ENCODE assay signal across 17 cellular contexts in the genomic region with DNA sequence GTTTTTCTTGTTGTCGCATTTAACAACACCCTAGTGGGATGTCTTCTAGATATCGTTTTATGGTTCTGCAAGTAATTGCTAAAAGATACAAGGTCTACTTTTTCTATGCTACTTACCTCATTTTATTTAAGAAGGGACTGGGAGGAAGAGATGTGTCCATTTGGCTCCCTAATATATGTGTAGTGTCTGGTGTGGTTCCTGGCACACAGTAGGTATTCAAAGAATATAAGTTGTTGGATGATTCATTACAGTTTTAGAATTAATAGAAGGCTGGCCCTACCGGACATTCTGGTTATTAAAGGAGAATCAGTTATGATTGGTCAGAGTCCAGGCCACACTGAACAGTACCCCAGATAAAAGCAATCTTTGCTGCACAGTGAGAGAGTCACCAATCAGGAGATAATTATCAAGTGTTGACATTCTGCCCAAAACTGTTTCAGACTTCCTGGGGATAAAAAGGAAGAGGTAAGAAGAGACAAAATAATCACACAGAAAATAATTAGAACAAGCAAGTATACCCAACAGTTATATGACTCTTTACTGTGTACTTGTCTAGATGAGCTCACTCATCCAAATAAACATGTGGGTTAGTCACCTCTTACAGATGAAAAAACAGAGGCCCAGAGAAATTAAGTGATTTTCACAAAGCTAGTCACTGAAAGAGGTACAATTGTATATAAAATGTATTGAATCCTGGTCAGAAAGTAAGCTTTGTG. TPM values are rescaled to one million over a fixed set of nuclear protein-coding genes. Genes with fewer than 3 reads are reported as not detected.
DNase-seq lines count a peak whose midpoint lies in the region; ATAC-seq and TF ChIP-seq lines count a peak whose summit lies in the region.
"Had no signal": no experiment of that assay in that cellular context is flagged by ENCODE, and none has a peak within 500 bp of the region (broad histone marks: within the 10 kb centered on the region; RNA-seq: fewer than 3 reads in every experiment).

No MANE protein-coding gene starts in this region.

- no peak for TF ChIP-seq CTCF in HFFc6 (IDR thresholded peaks at IDR 0.05)
- TF ChIP-seq CTCF in SK-N-SH (IDR thresholded peaks at IDR 0.05), result no peak
- TF ChIP-seq CTCF in coronary artery (IDR thresholded peaks at IDR 0.05), result no peak

- H3K27ac ChIP-seq in SK-N-SH (ENCODE audit: low read depth in 2 of 2, low read length in 1 of 2), result peak overlapping the region in 1 of 2 experiments; percentile 34; a peak in 2 of 4 replicates
- peak overlapping the region; percentile 38 for H3K27ac ChIP-seq in epithelial cell of prostate
- H3K27ac ChIP-seq in coronary artery, result no peak overlapping the region
- H3K27ac ChIP-seq: body of pancreas, skin epidermis had no signal

- no peaks in the 10 kb centered on the region for H3K27me3 ChIP-seq in SK-N-SH (ENCODE audit: insufficient read depth)
- H3K27me3 ChIP-seq: body of pancreas had no signal

- H2AFZ ChIP-seq in SK-N-SH (ENCODE audit: low read depth), result no peak overlapping the region

- H3K9me3 ChIP-seq in SK-N-SH, result peaks cover 11% of the 10 kb centered on the region; the same call in 1 of the 2 replicates
- H3K9me3 ChIP-seq: body of pancreas had no signal

- TF ChIP-seq RAD21 in SK-N-SH (IDR thresholded peaks at IDR 0.05; ENCODE audit: low read length), result no peak

- no peaks in the 10 kb centered on the region; the same call in 1 of the 2 replicates for H3K27me3 Mint-ChIP-seq in HFFc6 (ENCODE audit: insufficient read depth)

- peaks cover 7% of the 10 kb centered on the region for H3K9me3 Mint-ChIP-seq in HFFc6
- peaks cover 3% of the 10 kb centered on the region for H3K9me3 Mint-ChIP-seq in stimulated activated effector memory CD8-positive, alpha-beta T cell treated with anti-CD3 and anti-CD28 coated beads, Interleukin-12 subunit alpha, Interleukin-12 subunit beta, amount 100 ng/mL, for 72 hours
- H3K9me3 Mint-ChIP-seq: activated T-helper 2 cell treated with anti-CD3 and anti-CD28 coated beads, Interferon-gamma antibody, Interleukin-2, Interleukin-4, amounts not matched to agents 10 μg/mL and 5 μg/mL and 100 μg/mL, durations not matched to agents 14 hours and 24 hours and 36 hours had no signal

- peaks cover 0 to 21% of the 10 kb centered on the region in 2 experiments for H3K36me3 ChIP-seq in SK-N-SH (replicated peaks in 1 of 2; ENCODE audit: control insufficient read depth in 1 of 2, insufficient read depth in 2 of 2, low read length in 1 of 2)

- peaks cover 58% of the 10 kb centered on the region for H3K4me1 Mint-ChIP-seq in HFFc6 (ENCODE audit: low read depth)
- peaks cover 12% of the 10 kb centered on the region for H3K4me1 Mint-ChIP-seq in stimulated activated effector memory CD8-positive, alpha-beta T cell treated with anti-CD3 and anti-CD28 coated beads, Interleukin-12 subunit alpha, Interleukin-12 subunit beta, amount 100 ng/mL, for 72 hours

- H3K4me1 ChIP-seq in SK-N-SH (ENCODE audit: control insufficient read depth in 1 of 2, insufficient read depth in 2 of 2, low read depth in 1 of 2, low read length in 1 of 2), result peaks cover 0 to 5% of the 10 kb centered on the region in 2 experiments; a peak in 1 of 4 replicates
- H3K4me1 ChIP-seq: body of pancreas had no signal

- no peaks in the 10 kb centered on the region for H4K20me1 ChIP-seq in SK-N-SH (ENCODE audit: insufficient read depth)

- no peak overlapping the region for H3K4me3 Mint-ChIP-seq in HFFc6
- H3K4me3 Mint-ChIP-seq in stimulated activated effector memory CD8-positive, alpha-beta T cell treated with anti-CD3 and anti-CD28 coated beads, Interleukin-12 subunit alpha, Interleukin-12 subunit beta, amount 100 ng/mL, for 72 hours, result no peak overlapping the region

- TF ChIP-seq EP300 in SK-N-SH (IDR thresholded peaks at IDR 0.05; ENCODE audit: borderline replicate concordance in 1 of 2, low read depth in 1 of 2, low read length in 1 of 2), result no peak

- peaks cover 34% of the 10 kb centered on the region for H3F3A ChIP-seq in SK-N-SH (replicated peaks; ENCODE audit: insufficient read depth)

- peaks cover 8% of the 10 kb centered on the region for H3K36me3 Mint-ChIP-seq in HFFc6 (ENCODE audit: low read depth)
- no peaks in the 10 kb centered on the region for H3K36me3 Mint-ChIP-seq in stimulated activated effector memory CD8-positive, alpha-beta T cell treated with anti-CD3 and anti-CD28 coated beads, Interleukin-12 subunit alpha, Interleukin-12 subunit beta, amount 100 ng/mL, for 72 hours

- CTCF ChIA-PET in SK-N-SH (lab: Yijun Ruan, JAX), result interaction anchor here (0.9 kb wide), 1 partner anchor 20 kb away, joined by 3 read pairs; no protein-coding TSS in a partner anchor

- 46% methylated on average over 3 of the region's 3 CpGs for WGBS in SK-N-SH (ENCODE audit: low lambda C conversion rate)

- peaks cover 10% of the 10 kb centered on the region for H3K79me2 ChIP-seq in SK-N-SH (ENCODE audit: insufficient read depth)

- peak; percentile 37 for ATAC-seq in stimulated activated effector memory CD8-positive, alpha-beta T cell treated with anti-CD3 and anti-CD28 coated beads, Interleukin-12 subunit alpha, Interleukin-12 subunit beta, amount 100 ng/mL, for 72 hours
- no peak for ATAC-seq in HG02840 (IDR thresholded peaks at IDR 0.05; ENCODE audit: low FRiP score, unreplicated experiment)
- ATAC-seq: body of pancreas had no signal

- H3K9ac ChIP-seq in SK-N-SH, result no peak overlapping the region

- H3K4me3 ChIP-seq in SK-N-SH (ENCODE audit: low read depth in 2 of 2, low read length in 1 of 2), result no peak overlapping the region
- no peak overlapping the region for H3K4me3 ChIP-seq in coronary artery
- H3K4me3 ChIP-seq: body of pancreas, skin epidermis had no signal

- no peaks in the 10 kb centered on the region for H3K9me2 ChIP-seq in SK-N-SH

- POLR2A ChIA-PET in SK-N-SH (lab: Yijun Ruan, JAX), result no interaction called here

- H3K4me2 ChIP-seq in SK-N-SH, result no peak overlapping the region

- DNase-seq in HFFc6 (peak; percentile 71), SK-N-SH (no peak), epithelial cell of prostate (ENCODE audit: low read depth, low spot score) (no peak), NCI-H187 (lab: John Stamatoyannopoulos, UW) (no peak), coronary artery (ENCODE audit: low spot score) (no peak)
- DNase-seq in stimulated activated effector memory CD8-positive, alpha-beta T cell treated with anti-CD3 and anti-CD28 coated beads, Interleukin-12 subunit alpha, Interleukin-12 subunit beta, amount 100 ng/mL, for 72 hours (ENCODE audit: low spot score in 2 of 2), result no peak
- DNase-seq: activated CD4-positive, alpha-beta T cell treated with anti-CD3 and anti-CD28 coated beads, Interleukin-2, amount 50 U/mL, for 48 hours; body of pancreas; mesendoderm; NCI-H1092; NCI-H2227 treated with DMSO at 0.1 percent for 48 hours; occipital lobe had no signal

- peak overlapping the region; percentile 59 for H3K27ac Mint-ChIP-seq in HFFc6
- no peak overlapping the region for H3K27ac Mint-ChIP-seq in stimulated activated effector memory CD8-positive, alpha-beta T cell treated with anti-CD3 and anti-CD28 coated beads, Interleukin-12 subunit alpha, Interleukin-12 subunit beta, amount 100 ng/mL, for 72 hours
- H3K27ac Mint-ChIP-seq: activated T-helper 2 cell treated with anti-CD3 and anti-CD28 coated beads, Interferon-gamma antibody, Interleukin-2, Interleukin-4, amounts not matched to agents 10 μg/mL and 5 μg/mL and 100 μg/mL, durations not matched to agents 14 hours and 24 hours and 36 hours had no signal

TF ChIP-seq in SK-N-SH, 30 proteins besides CTCF, POLR2A, EP300 and RAD21:
- TF ChIP-seq EZH2phosphoT487 (IDR thresholded peaks at IDR 0.05; ENCODE audit: borderline replicate concordance, low read depth) (no peak), JUND (IDR thresholded peaks at IDR 0.05) (0 out of 2 replicates have a peak, but pooled peaks have one; percentile 3)

RNA-seq across cellular contexts. Expression of a gene that starts 7.0 kb away (rescaled TPM):
- total RNA-seq in HFFc6 (2021; fragmentation: NEBNext Ultra II Directional; extraction: Animal tissue kit (Norgen Biotek cat#: 25700)), result not detected
- polyA plus RNA-seq in SK-N-SH (2012; rRNA removed), result 3.8 and 4.1 TPM in 2 replicates
- polyA plus RNA-seq in SK-N-SH (2012; cell fraction: cytosol; rRNA removed), result 5.1 and 7.5 TPM in 2 replicates
- polyA plus RNA-seq in SK-N-SH (2012; cell fraction: nucleus; rRNA removed), result 0.79 and 3.0 TPM in 2 replicates
- total RNA-seq: activated T-helper 2 cell treated with anti-CD3 and anti-CD28 coated beads, Interferon-gamma antibody, Interleukin-2, Interleukin-4, amounts not matched to agents 10 μg/mL and 5 μg/mL and 100 μg/mL, durations not matched to agents 14 hours and 24 hours and 36 hours; body of pancreas; OCI-LY7; T-helper 2 cell treated with Interferon-gamma antibody and Interleukin-4, amounts not matched to agents 100 ng/mL and 5 ng/mL, for 36 hours had no signal
